Comparison of ENCODE assay signal across 11 cellular contexts in genomic region chr7:1611708-1612241, GRCh38. TPM values are rescaled to one million over a fixed set of nuclear protein-coding genes. Genes with fewer than 3 reads are reported as not detected.
DNase-seq lines count a peak whose midpoint lies in the region; ATAC-seq, FAIRE-seq and TF ChIP-seq lines count a peak whose summit lies in the region.
"Had no signal": no experiment of that assay in that cellular context is flagged by ENCODE, and none has a peak within 500 bp of the region (broad histone marks: within the 10 kb centered on the region; RNA-seq: fewer than 3 reads in every experiment).

No MANE protein-coding gene starts in this region.

- H4K20me1 ChIP-seq in GM23338 (replicated peaks; ENCODE audit: insufficient read depth): no peaks in the 10 kb centered on the region

- no peaks in the 10 kb centered on the region for H3F3A ChIP-seq in GM23338 (replicated peaks; ENCODE audit: low read depth)

- H3K79me2 ChIP-seq in GM23338 (replicated peaks; ENCODE audit: insufficient read depth): no peaks in the 10 kb centered on the region

- H3K4me3 ChIP-seq in fibroblast of mammary gland (ENCODE audit: control insufficient read depth, low read depth, low read length): no peak overlapping the region
- no peak overlapping the region for H3K4me3 ChIP-seq in GM23338

- TF ChIP-seq CTCF in fibroblast of mammary gland (conservative IDR thresholded peaks at IDR 0.05; ENCODE audit: control insufficient read depth, insufficient read depth, low read depth, low read length) (no peak), GM23338 (conservative IDR thresholded peaks at IDR 0.05; ENCODE audit: low read depth in 2 of 2) (no peak)

- peak; percentile 91 for DNase-seq in EH (ENCODE audit: low read depth)
- DNase-seq in RCC 7860 (ENCODE audit: low spot score): peak; percentile 99
- DNase-seq in fibroblast of mammary gland (ENCODE audit: low read depth): peak; percentile 87
- peak; percentile 80 for DNase-seq in putamen (ENCODE audit: low spot score)
- DNase-seq in GM23338 (ENCODE audit: low spot score): no peak
- DNase-seq in COLO668 (lab: John Stamatoyannopoulos, UW; ENCODE audit: unreplicated experiment): no peak
- no peak for DNase-seq in DMS114 treated with DMSO at 0.1 percent for 48 hours (lab: John Stamatoyannopoulos, UW; ENCODE audit: unreplicated experiment)
- DNase-seq: GOT3; OCI-M1; stimulated activated CD4-positive, alpha-beta T cell treated with anti-CD3 and anti-CD28 coated beads, Interleukin-4, amount 100 ng/mL, for 24 hours had no signal

- H3K9me2 ChIP-seq in GM23338 (ENCODE audit: insufficient read depth): no peaks in the 10 kb centered on the region

- no peaks in the 10 kb centered on the region; the same call in 1 of the 2 replicates for H3K4me1 ChIP-seq in GM23338 (ENCODE audit: insufficient read depth)

- H3K27ac Mint-ChIP-seq in GM23338: no peak overlapping the region

- no peaks in the 10 kb centered on the region for H3K36me3 ChIP-seq in GM23338 (ENCODE audit: insufficient read depth)

- H3K27me3 Mint-ChIP-seq in GM23338 (ENCODE audit: insufficient read depth, low read depth, poor library complexity): peaks cover 11% of the 10 kb centered on the region

- no peaks in the 10 kb centered on the region; the same call in 2 of the 3 replicates for H3K36me3 Mint-ChIP-seq in GM23338 (ENCODE audit: low read depth)

- FAIRE-seq in RCC 7860 (lab: Jason Lieb, UNC): peak; percentile 96

- no peaks in the 10 kb centered on the region; the same call in 2 of the 3 replicates for H3K9me3 Mint-ChIP-seq in GM23338

- no peaks in the 10 kb centered on the region for H3K27me3 ChIP-seq in GM23338 (ENCODE audit: insufficient read depth)

- H2AFZ ChIP-seq in GM23338: no peak overlapping the region

- H3K27ac ChIP-seq in GM23338 (ENCODE audit: low read depth): no peak overlapping the region

- H3K4me3 Mint-ChIP-seq in GM23338: no peak overlapping the region

- ATAC-seq in GM21360 (IDR thresholded peaks at IDR 0.05; ENCODE audit: unreplicated experiment) (no peak), GM23338 (no peak)

- H3K4me1 Mint-ChIP-seq in GM23338: peaks cover 14% of the 10 kb centered on the region

- no peak overlapping the region for H3K4me2 ChIP-seq in GM23338

TF ChIP-seq in GM23338, 12 proteins besides CTCF, POLR2A, EP300 and RAD21:
- TF ChIP-seq CREB1 (CRISPR knock-in tag; IDR thresholded peaks at IDR 0.05; ENCODE audit: low read depth) (no peak), POLR2AphosphoS5 (IDR thresholded peaks at IDR 0.05; ENCODE audit: low read depth) (no peak)
- TF ChIP-seq, protein P1, sequence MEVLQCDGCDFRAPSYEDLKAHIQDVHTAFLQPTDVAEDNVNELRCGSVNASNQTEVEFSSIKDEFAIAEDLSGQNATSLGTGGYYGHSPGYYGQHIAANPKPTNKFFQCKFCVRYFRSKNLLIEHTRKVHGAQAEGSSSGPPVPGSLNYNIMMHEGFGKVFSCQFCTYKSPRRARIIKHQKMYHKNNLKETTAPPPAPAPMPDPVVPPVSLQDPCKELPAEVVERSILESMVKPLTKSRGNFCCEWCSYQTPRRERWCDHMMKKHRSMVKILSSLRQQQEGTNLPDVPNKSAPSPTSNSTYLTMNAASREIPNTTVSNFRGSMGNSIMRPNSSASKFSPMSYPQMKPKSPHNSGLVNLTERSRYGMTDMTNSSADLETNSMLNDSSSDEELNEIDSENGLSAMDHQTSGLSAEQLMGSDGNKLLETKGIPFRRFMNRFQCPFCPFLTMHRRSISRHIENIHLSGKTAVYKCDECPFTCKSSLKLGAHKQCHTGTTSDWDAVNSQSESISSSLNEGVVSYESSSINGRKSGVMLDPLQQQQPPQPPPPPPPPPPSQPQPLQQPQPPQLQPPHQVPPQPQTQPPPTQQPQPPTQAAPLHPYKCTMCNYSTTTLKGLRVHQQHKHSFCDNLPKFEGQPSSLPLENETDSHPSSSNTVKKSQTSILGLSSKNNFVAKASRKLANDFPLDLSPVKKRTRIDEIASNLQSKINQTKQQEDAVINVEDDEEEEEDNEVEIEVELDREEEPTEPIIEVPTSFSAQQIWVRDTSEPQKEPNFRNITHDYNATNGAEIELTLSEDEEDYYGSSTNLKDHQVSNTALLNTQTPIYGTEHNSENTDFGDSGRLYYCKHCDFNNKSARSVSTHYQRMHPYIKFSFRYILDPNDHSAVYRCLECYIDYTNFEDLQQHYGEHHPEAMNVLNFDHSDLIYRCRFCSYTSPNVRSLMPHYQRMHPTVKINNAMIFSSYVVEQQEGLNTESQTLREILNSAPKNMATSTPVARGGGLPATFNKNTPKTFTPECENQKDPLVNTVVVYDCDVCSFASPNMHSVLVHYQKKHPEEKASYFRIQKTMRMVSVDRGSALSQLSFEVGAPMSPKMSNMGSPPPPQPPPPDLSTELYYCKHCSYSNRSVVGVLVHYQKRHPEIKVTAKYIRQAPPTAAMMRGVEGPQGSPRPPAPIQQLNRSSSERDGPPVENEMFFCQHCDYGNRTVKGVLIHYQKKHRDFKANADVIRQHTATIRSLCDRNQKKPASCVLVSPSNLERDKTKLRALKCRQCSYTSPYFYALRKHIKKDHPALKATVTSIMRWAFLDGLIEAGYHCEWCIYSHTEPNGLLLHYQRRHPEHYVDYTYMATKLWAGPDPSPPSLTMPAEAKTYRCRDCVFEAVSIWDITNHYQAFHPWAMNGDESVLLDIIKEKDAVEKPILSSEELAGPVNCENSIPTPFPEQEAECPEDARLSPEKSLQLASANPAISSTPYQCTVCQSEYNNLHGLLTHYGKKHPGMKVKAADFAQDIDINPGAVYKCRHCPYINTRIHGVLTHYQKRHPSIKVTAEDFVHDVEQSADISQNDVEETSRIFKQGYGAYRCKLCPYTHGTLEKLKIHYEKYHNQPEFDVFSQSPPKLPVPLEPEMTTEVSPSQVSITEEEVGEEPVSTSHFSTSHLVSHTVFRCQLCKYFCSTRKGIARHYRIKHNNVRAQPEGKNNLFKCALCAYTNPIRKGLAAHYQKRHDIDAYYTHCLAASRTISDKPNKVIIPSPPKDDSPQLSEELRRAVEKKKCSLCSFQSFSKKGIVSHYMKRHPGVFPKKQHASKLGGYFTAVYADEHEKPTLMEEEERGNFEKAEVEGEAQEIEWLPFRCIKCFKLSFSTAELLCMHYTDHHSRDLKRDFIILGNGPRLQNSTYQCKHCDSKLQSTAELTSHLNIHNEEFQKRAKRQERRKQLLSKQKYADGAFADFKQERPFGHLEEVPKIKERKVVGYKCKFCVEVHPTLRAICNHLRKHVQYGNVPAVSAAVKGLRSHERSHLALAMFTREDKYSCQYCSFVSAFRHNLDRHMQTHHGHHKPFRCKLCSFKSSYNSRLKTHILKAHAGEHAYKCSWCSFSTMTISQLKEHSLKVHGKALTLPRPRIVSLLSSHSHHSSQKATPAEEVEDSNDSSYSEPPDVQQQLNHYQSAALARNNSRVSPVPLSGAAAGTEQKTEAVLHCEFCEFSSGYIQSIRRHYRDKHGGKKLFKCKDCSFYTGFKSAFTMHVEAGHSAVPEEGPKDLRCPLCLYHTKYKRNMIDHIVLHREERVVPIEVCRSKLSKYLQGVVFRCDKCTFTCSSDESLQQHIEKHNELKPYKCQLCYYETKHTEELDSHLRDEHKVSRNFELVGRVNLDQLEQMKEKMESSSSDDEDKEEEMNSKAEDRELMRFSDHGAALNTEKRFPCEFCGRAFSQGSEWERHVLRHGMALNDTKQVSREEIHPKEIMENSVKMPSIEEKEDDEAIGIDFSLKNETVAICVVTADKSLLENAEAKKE (CRISPR knock-in tag; IDR thresholded peaks at IDR 0.05): no peak
TF ChIP-seq in GM23338: peak in this region for 0.

RNA-seq across cellular contexts. Expression of gene PSMG3, which starts 41.9 kb away (rescaled TPM):
- 28.3 and 32.0 TPM in 2 replicates for total RNA-seq in GM23338 (2014; rRNA removed; shearing (Covaris generic))
- 84.8 and 93.6 TPM in 2 replicates for polyA plus RNA-seq in GM23338 (2016; fragmentation: Nextera tagmentation; extraction: Ambion mirVana)

RNA-seq across cellular contexts. Expression of gene TMEM184A, which starts 55.8 kb away (rescaled TPM):
- 0.04 and 0.66 TPM in 2 replicates for total RNA-seq in GM23338 (2014; rRNA removed; shearing (Covaris generic))
- polyA plus RNA-seq in GM23338 (2016; fragmentation: Nextera tagmentation; extraction: Ambion mirVana): 0.03 and 0.18 TPM in 2 replicates

RNA-seq across cellular contexts. Expression of gene ELFN1, which starts 58.3 kb away (rescaled TPM):
- 3.5 and 5.0 TPM in 2 replicates for total RNA-seq in GM23338 (2014; rRNA removed; shearing (Covaris generic))
- 0.08 and 0.09 TPM in 2 replicates for polyA plus RNA-seq in GM23338 (2016; fragmentation: Nextera tagmentation; extraction: Ambion mirVana)

Comparison
In these comparisons a context has a peak if more than half of its experiments do, and no peak if none do; other contexts are left out.
1. DNase-seq: peak in EH (single experiment), RCC 7860 (single experiment), fibroblast of mammary gland (single experiment) and putamen (single experiment); none in GM23338 (single experiment), COLO668 (single experiment) and DMS114 treated with DMSO at 0.1 percent for 48 hours (single experiment).